8 cellular contexts compared by ENCODE assay signal in genomic region chr11:8267831-8268529, GRCh38. TPM values are rescaled to one million over a fixed set of nuclear protein-coding genes. Genes with fewer than 3 reads are reported as not detected.
DNase-seq lines count a peak whose midpoint lies in the region; ATAC-seq and TF ChIP-seq lines count a peak whose summit lies in the region.

No MANE protein-coding gene starts in this region.

- H3K27ac ChIP-seq in CD4-positive, alpha-beta memory T cell (ENCODE audit: low read depth, low read length), result no peak overlapping the region
- no peak overlapping the region for H3K27ac ChIP-seq in endodermal cell (ENCODE audit: low read depth, low read length)
- no peak overlapping the region for H3K27ac ChIP-seq in neural cell (ENCODE audit: low read length)

- no peaks in the 10 kb centered on the region for H3K36me3 ChIP-seq in CD4-positive, alpha-beta memory T cell (ENCODE audit: insufficient read depth, low read length)
- H3K36me3 ChIP-seq in endodermal cell (ENCODE audit: control insufficient read depth, insufficient read depth, low read length), result no peaks in the 10 kb centered on the region
- no peaks in the 10 kb centered on the region for H3K36me3 ChIP-seq in neural cell (ENCODE audit: insufficient read depth, low read length)

- CTCF ChIA-PET in CD4-positive, alpha-beta memory T cell (lab: Charles Lee; ENCODE audit: partially characterized antibody), result no interaction called here

- intact Hi-C loops in CD4-positive, alpha-beta memory T cell (cut with micrococcal nuclease), result no loop called here

- no peak overlapping the region for H3K9ac ChIP-seq in endodermal cell (ENCODE audit: extremely low read depth, low read length, poor library complexity, severe bottlenecking)
- peak overlapping the region; percentile 50 for H3K9ac ChIP-seq in neural cell (ENCODE audit: low read length)

- no peak overlapping the region for H3K4me2 ChIP-seq in neural cell (ENCODE audit: low read length)

- TF ChIP-seq RAD21 in neural cell (conservative IDR thresholded peaks at IDR 0.05), result peak; percentile 22

- H3K4me3 ChIP-seq in CD4-positive, alpha-beta memory T cell (ENCODE audit: low read length in 2 of 2), result no peak overlapping the region
- H3K4me3 ChIP-seq in endodermal cell (ENCODE audit: low read length) (peak overlapping the region; percentile 60), neural cell (ENCODE audit: low read length) (peak overlapping the region; percentile 66)

- no peaks in the 10 kb centered on the region for H3K9me2 ChIP-seq in neural cell (ENCODE audit: insufficient read depth, low read length)

- H3K36me3 Mint-ChIP-seq in CD4-positive, alpha-beta memory T cell, result no peaks in the 10 kb centered on the region
- H3K36me3 Mint-ChIP-seq in endodermal cell (ENCODE audit: low read depth), result no peaks in the 10 kb centered on the region
- H3K36me3 Mint-ChIP-seq in immature natural killer cell, result no peaks in the 10 kb centered on the region

- no peak overlapping the region for H2AFZ ChIP-seq in neural cell (ENCODE audit: low read depth, low read length)

- no peak overlapping the region for H3K27ac Mint-ChIP-seq in CD4-positive, alpha-beta memory T cell
- H3K27ac Mint-ChIP-seq in endodermal cell, result no peak overlapping the region
- no peak overlapping the region for H3K27ac Mint-ChIP-seq in immature natural killer cell

- no peaks in the 10 kb centered on the region for H3F3A ChIP-seq in neural cell (ENCODE audit: insufficient read depth, low read length, poor library complexity, severe bottlenecking)

- TF ChIP-seq EP300 in neural cell (conservative IDR thresholded peaks at IDR 0.05; ENCODE audit: poor library complexity, severe bottlenecking), result no peak

- POLR2A ChIA-PET in CD4-positive, alpha-beta memory T cell (lab: Charles Lee; ENCODE audit: partially characterized antibody), result no interaction called here

- peak in 2 of 5 donors; percentile 9 to 15 for DNase-seq in CD4-positive, alpha-beta memory T cell
- DNase-seq in NCI-H1105 treated with DMSO at 0.1 percent for 48 hours (lab: John Stamatoyannopoulos, UW), result peak; percentile 44
- DNase-seq in endodermal cell, result peak; percentile 70
- DNase-seq in HuH-7.5 (ENCODE audit: low spot score), result no peak
- no peak for DNase-seq in NCI-H187 (lab: John Stamatoyannopoulos, UW)
- DNase-seq in immature natural killer cell, result no peak

- no peak for ATAC-seq in HG03175 (IDR thresholded peaks at IDR 0.05; ENCODE audit: unreplicated experiment)

- H3K4me3 Mint-ChIP-seq in CD4-positive, alpha-beta memory T cell, result peak overlapping the region in 5 of 8 donors; percentile 33 to 62 (median 51)
- H3K4me3 Mint-ChIP-seq in endodermal cell (peak overlapping the region; percentile 32), immature natural killer cell (peak overlapping the region in 1 of 5 donors; percentile 21)

- 5 to 6% methylated on average over 16 to 74 of the region's 74 CpGs for WGBS in endodermal cell (ENCODE audit: insufficient coverage in 1 of 2, insufficient read length in 1 of 2), 2 experiments

- H3K4me1 ChIP-seq in CD4-positive, alpha-beta memory T cell (ENCODE audit: insufficient read depth, low read length), result peaks cover 13% of the 10 kb centered on the region
- H3K4me1 ChIP-seq in endodermal cell (ENCODE audit: control insufficient read depth, insufficient read depth, low read length), result peaks cover 3% of the 10 kb centered on the region

- no peaks in the 10 kb centered on the region for H3K9me3 ChIP-seq in CD4-positive, alpha-beta memory T cell (ENCODE audit: control insufficient read depth in 1 of 2, low read length in 2 of 2)
- H3K9me3 ChIP-seq in endodermal cell (ENCODE audit: control insufficient read depth, low read length), result no peaks in the 10 kb centered on the region
- H3K9me3 ChIP-seq in neural cell (ENCODE audit: low read length), result no peaks in the 10 kb centered on the region

- H3K79me2 ChIP-seq in neural cell (replicated peaks; ENCODE audit: insufficient read depth, low read length), result peaks cover 29% of the 10 kb centered on the region

- peaks cover 36 to 58% of the 10 kb centered on the region in 2 donors for H3K27me3 Mint-ChIP-seq in CD4-positive, alpha-beta memory T cell
- H3K27me3 Mint-ChIP-seq in endodermal cell (ENCODE audit: insufficient read depth) (peaks cover 94% of the 10 kb centered on the region), immature natural killer cell (ENCODE audit: low read depth in 3 of 3) (peaks cover 11 to 41% (median 19%) of the 10 kb centered on the region in 3 donors)

- no peaks in the 10 kb centered on the region for H4K20me1 ChIP-seq in neural cell (ENCODE audit: insufficient read depth)

- H3K4me1 Mint-ChIP-seq in CD4-positive, alpha-beta memory T cell, result peaks cover 11 to 17% (median 12%) of the 10 kb centered on the region in 4 donors
- H3K4me1 Mint-ChIP-seq in endodermal cell (peaks cover 5% of the 10 kb centered on the region), immature natural killer cell (peaks cover 10 to 18% of the 10 kb centered on the region in 2 donors)

- no peaks in the 10 kb centered on the region for H3K9me3 Mint-ChIP-seq in CD4-positive, alpha-beta memory T cell
- H3K9me3 Mint-ChIP-seq in endodermal cell (no peaks in the 10 kb centered on the region), immature natural killer cell (peaks cover 0 to 2% (median 0%) of the 10 kb centered on the region in 6 donors)

- H3K27me3 ChIP-seq in CD4-positive, alpha-beta memory T cell (ENCODE audit: insufficient read depth, low read length), result peaks cover 24% of the 10 kb centered on the region
- H3K27me3 ChIP-seq in endodermal cell (ENCODE audit: control insufficient read depth, insufficient read depth, low read length, poor library complexity, severe bottlenecking), result peaks cover 98% of the 10 kb centered on the region
- peaks cover 26% of the 10 kb centered on the region for H3K27me3 ChIP-seq in neural cell (ENCODE audit: insufficient read depth, low read depth, low read length)

- TF ChIP-seq CTCF in endodermal cell (conservative IDR thresholded peaks at IDR 0.05) (peak; percentile 24), neural cell (IDR thresholded peaks at IDR 0.05; ENCODE audit: poor library complexity, severe bottlenecking) (no peak)

TF ChIP-seq in neural cell, 6 proteins besides CTCF, POLR2A, EP300 and RAD21:
- TF ChIP-seq POLR2AphosphoS5 (IDR thresholded peaks at IDR 0.05) (no peak), REST (IDR thresholded peaks at IDR 0.05; ENCODE audit: borderline replicate concordance) (no peak), TAF1 (IDR thresholded peaks at IDR 0.05; ENCODE audit: low read depth) (no peak), EZH2 (IDR thresholded peaks at IDR 0.05; ENCODE audit: borderline replicate concordance, insufficient read depth, low read length, poor library complexity, severe bottlenecking) (peak; percentile 12)

RNA-seq across cellular contexts. Expression of gene LMO1, which starts 4.3 kb away (rescaled TPM):
- total RNA-seq in CD4-positive, alpha-beta memory T cell, result not detected
- not detected for polyA plus RNA-seq in CD4-positive, alpha-beta memory T cell
- total RNA-seq in endodermal cell, result under 1 TPM in 1 of 2 donors, not detected in 1; 0.46 TPM
- polyA plus RNA-seq in endodermal cell (2013, experiment 1 of 2), result 2.6 TPM
- polyA plus RNA-seq in endodermal cell (2013, experiment 2 of 2), result 2.6 TPM
- polyA plus RNA-seq in neural cell (4.4 and 4.5 TPM in 2 replicates), immature natural killer cell (not detected)
- 3.6 and 7.5 TPM in 2 replicates for polyA minus RNA-seq in neural cell

Comparison
In these comparisons a context has a peak if more than half of its experiments do, and no peak if none do; other contexts are left out.
1. DNase-seq: peak in NCI-H1105 treated with DMSO at 0.1 percent for 48 hours (single experiment) and endodermal cell (single experiment); none in HuH-7.5 (single experiment), NCI-H187 (0 of 2) and immature natural killer cell (0 of 3).
2. H3K4me3 ChIP-seq: peak in endodermal cell (single experiment) and neural cell (single experiment); none in CD4-positive, alpha-beta memory T cell (0 of 2).